Comparison of ENCODE assay signal across 8 cellular contexts in genomic region chr5:43313035-43313853, GRCh38. TPM values are rescaled to one million over a fixed set of nuclear protein-coding genes. Genes with fewer than 3 reads are reported as not detected.
A peak's percentile ranks its signal among the peaks of the same experiment; 100 is the strongest.
DNase-seq lines count a peak whose midpoint lies in the region; TF ChIP-seq lines count a peak whose summit lies in the region.

Gene HMGCS1, minus strand, starts transcription at chr5:43313412. Its CDS starts 14,447 bp downstream, at chr5:43298965.

- intact Hi-C loops in activated naive CD4-positive, alpha-beta T cell treated with anti-CD3 and anti-CD28 coated beads for 36 hours (cut with micrococcal nuclease), result loop anchor here (1.0 to 10.0 kb wide), 17 partner anchors 76 to 1494 kb away; partner anchors contain the start of genes ANXA2R, C5orf34, MRPS30 and PAIP1

- TF ChIP-seq CTCF in HFF-Myc (IDR thresholded peaks at IDR 0.05; ENCODE audit: low read depth, low read length, missing control alignments), result no peak

- peaks cover 75% of the 10 kb centered on the region for H3K4me1 Mint-ChIP-seq in activated naive CD4-positive, alpha-beta T cell treated with anti-CD3 and anti-CD28 coated beads for 36 hours (ENCODE audit: low read depth)

- peak within 1 kb of the TSS; percentile 90 for H3K27ac ChIP-seq in subcutaneous abdominal adipose tissue (ENCODE audit: low read depth, low read length)

- peaks cover 10% of the 10 kb centered on the region for H3K9me3 Mint-ChIP-seq in activated naive CD4-positive, alpha-beta T cell treated with anti-CD3 and anti-CD28 coated beads for 36 hours

- H3K9me3 ChIP-seq in neuron (ENCODE audit: low read length) (peaks cover 2% of the 10 kb centered on the region), subcutaneous abdominal adipose tissue (ENCODE audit: control insufficient read depth in 5 of 5, low read length in 5 of 5) (no peaks in the 10 kb centered on the region)

- H3K9ac ChIP-seq in subcutaneous abdominal adipose tissue (ENCODE audit: low read length in 5 of 5), result peak within 1 kb of the TSS; percentile 88 to 96 (median 93)

- H3K36me3 Mint-ChIP-seq in activated naive CD4-positive, alpha-beta T cell treated with anti-CD3 and anti-CD28 coated beads for 36 hours (ENCODE audit: low read depth), result peaks cover 37% of the 10 kb centered on the region

- DNase-seq in GM03348 (ENCODE audit: low spot score) (peak; percentile 98), HFF-Myc (ENCODE audit: extremely low read depth, low read depth) (peak; percentile 100), NAMALWA (ENCODE audit: low spot score) (peak; percentile 100), SK-N-DZ (ENCODE audit: low spot score) (peak; percentile 100), foreskin melanocyte (peak; percentile 100)
- peak; percentile 100 for DNase-seq in activated naive CD4-positive, alpha-beta T cell treated with anti-CD3 and anti-CD28 coated beads for 36 hours

- H3K4me3 Mint-ChIP-seq in activated naive CD4-positive, alpha-beta T cell treated with anti-CD3 and anti-CD28 coated beads for 36 hours, result peak within 1 kb of the TSS; percentile 99

- H3K4me3 ChIP-seq in HFF-Myc (replicated peaks; ENCODE audit: low read depth, low read length) (peak within 1 kb of the TSS; percentile 77), neuron (ENCODE audit: low read length) (peak within 1 kb of the TSS; percentile 97), subcutaneous abdominal adipose tissue (ENCODE audit: low read depth in 1 of 5, low read length in 5 of 5) (peak within 1 kb of the TSS; percentile 94 to 100 (median 95))

- peaks cover 36% of the 10 kb centered on the region for H3K4me1 ChIP-seq in neuron (ENCODE audit: insufficient read depth, low read length)
- H3K4me1 ChIP-seq in subcutaneous abdominal adipose tissue (ENCODE audit: control insufficient read depth in 5 of 5, insufficient read depth in 5 of 5, low read length in 5 of 5), result peaks cover 8 to 51% (median 29%) of the 10 kb centered on the region in 5 donors

- H3K36me3 ChIP-seq in neuron (ENCODE audit: insufficient read depth, low read length) (peaks cover 27% of the 10 kb centered on the region), subcutaneous abdominal adipose tissue (ENCODE audit: control insufficient read depth in 5 of 5, insufficient read depth in 5 of 5, low read length in 5 of 5) (no peaks in the 10 kb centered on the region)

- peak within 1 kb of the TSS; percentile 4 for H2AFZ ChIP-seq in neuron (ENCODE audit: low read depth, low read length)

- CTCF ChIA-PET in activated naive CD4-positive, alpha-beta T cell treated with anti-CD3 and anti-CD28 coated beads for 36 hours (lab: Charles Lee), result interaction anchor here (0.9 to 3.4 kb wide), 16 partner anchors 8 to 402 kb away, joined by 3 to 18 read pairs (median 4); no protein-coding TSS in a partner anchor

- peak within 1 kb of the TSS; percentile 98 for H3K27ac Mint-ChIP-seq in activated naive CD4-positive, alpha-beta T cell treated with anti-CD3 and anti-CD28 coated beads for 36 hours

- no peaks in the 10 kb centered on the region for H3K27me3 Mint-ChIP-seq in activated naive CD4-positive, alpha-beta T cell treated with anti-CD3 and anti-CD28 coated beads for 36 hours (ENCODE audit: low read depth)

- H3K27me3 ChIP-seq in neuron (ENCODE audit: insufficient read depth, low read length) (no peaks in the 10 kb centered on the region), subcutaneous abdominal adipose tissue (ENCODE audit: control insufficient read depth in 5 of 5, insufficient read depth in 4 of 5, low read length in 5 of 5) (no peaks in the 10 kb centered on the region)

RNA-seq across cellular contexts. Expression of gene HMGCS1, which starts in this region (rescaled TPM):
- 142 and 159 TPM in 2 replicates for polyA plus RNA-seq in SK-N-DZ (2014; cell fraction: cytosol; rRNA removed)
- polyA plus RNA-seq in SK-N-DZ (2014; cell fraction: nucleus; rRNA removed), result 106 and 131 TPM in 2 replicates
- 100 to 1,000 TPM; 105 TPM for total RNA-seq in activated naive CD4-positive, alpha-beta T cell treated with anti-CD3 and anti-CD28 coated beads for 36 hours

Comparison
In these comparisons a context has a peak if more than half of its experiments do, and no peak if none do; other contexts are left out.
1. Peak in every context shown above with its lines: DNase-seq, H3K4me3 ChIP-seq and H3K27ac ChIP-seq.